Comparison of ENCODE assay signal across 18 cellular contexts in genomic region chr6:4585682-4586468, GRCh38.
A peak's percentile ranks its signal among the peaks of the same experiment; 100 is the strongest.
DNase-seq lines count a peak whose midpoint lies in the region; TF ChIP-seq lines count a peak whose summit lies in the region.
"Had no signal": no experiment of that assay in that cellular context is flagged by ENCODE, and none has a peak within 500 bp of the region (broad histone marks: within the 10 kb centered on the region; RNA-seq: fewer than 3 reads in every experiment).

No MANE protein-coding gene starts in this region.

- no peaks in the 10 kb centered on the region for H3K27me3 Mint-ChIP-seq in mesothelial cell of epicardium (ENCODE audit: low read depth)
- H3K27me3 Mint-ChIP-seq: CD4-positive, alpha-beta T cell had no signal

- TF ChIP-seq EP300 in Ishikawa (IDR thresholded peaks at IDR 0.05; ENCODE audit: borderline replicate concordance): peak; percentile 43; the same call in 1 of the 2 replicates

- intact Hi-C loops in esophagus squamous epithelium (cut with DNase I): no loop called here

- no peak overlapping the region for H3K4me3 Mint-ChIP-seq in mesothelial cell of epicardium
- H3K4me3 Mint-ChIP-seq: B cell; CD4-positive, alpha-beta T cell had no signal

- H3K4me1 ChIP-seq in esophagus squamous epithelium: peaks cover 0 to 30% (median 5%) of the 10 kb centered on the region in 3 donors
- no peaks in the 10 kb centered on the region for H3K4me1 ChIP-seq in SJCRH30

- H3K9me3 Mint-ChIP-seq in mesothelial cell of epicardium: peaks cover 6% of the 10 kb centered on the region
- H3K9me3 Mint-ChIP-seq: CD4-positive, alpha-beta T cell had no signal

- H3K27me3 ChIP-seq in esophagus squamous epithelium (no peaks in the 10 kb centered on the region), SJCRH30 (no peaks in the 10 kb centered on the region)
- H3K27me3 ChIP-seq: MG63 had no signal

- peak overlapping the region; percentile 60 for H3K27ac Mint-ChIP-seq in mesothelial cell of epicardium
- H3K27ac Mint-ChIP-seq: B cell; CD4-positive, alpha-beta T cell had no signal

- H3K36me3 ChIP-seq in esophagus squamous epithelium (no peaks in the 10 kb centered on the region), SJCRH30 (no peaks in the 10 kb centered on the region)
- H3K36me3 ChIP-seq: MG63 had no signal

- peaks cover 24% of the 10 kb centered on the region for H3K4me1 Mint-ChIP-seq in mesothelial cell of epicardium
- H3K4me1 Mint-ChIP-seq: B cell had no signal

- 56 to 78% methylated on average over 5 of the region's 5 CpGs for WGBS in esophagus squamous epithelium, 2 donors

- H3K36me3 Mint-ChIP-seq in mesothelial cell of epicardium: no peaks in the 10 kb centered on the region

- DNase-seq in esophagus squamous epithelium (lab: John Stamatoyannopoulos, UW) (no peak), mesothelial cell of epicardium (ENCODE audit: low spot score in 2 of 2, unreplicated experiment in 2 of 2) (no peak), superior temporal gyrus (ENCODE audit: extremely low spot score) (peak; percentile 56), NOMO-1 treated with DMSO at 0.1 percent for 48 hours (lab: John Stamatoyannopoulos, UW; ENCODE audit: unreplicated experiment) (no peak), SJCRH30 (no peak)
- no peak for DNase-seq in activated T-cell treated with anti-CD3 and anti-CD28 coated beads, Interleukin-2, amount 50 U/mL, for 1 hour
- DNase-seq: CD4-positive, alpha-beta T cell; DND-41; GF-D8; KG1; MG63; NCI-H1105; NCI-H1930; NCI-H2171; NCI-H82; SIG-M5 had no signal

- TF ChIP-seq CTCF in esophagus squamous epithelium (IDR thresholded peaks at IDR 0.05) (no peak), mesothelial cell of epicardium (IDR thresholded peaks at IDR 0.05; ENCODE audit: unreplicated experiment) (no peak)

- H3K4me3 ChIP-seq in esophagus squamous epithelium (no peak overlapping the region), SJCRH30 (no peak overlapping the region)
- H3K4me3 ChIP-seq: MG63 had no signal

- H3K27ac ChIP-seq in esophagus squamous epithelium (peak overlapping the region in 3 of 4 donors; percentile 37 to 73 (median 70)), SJCRH30 (no peak overlapping the region; the same call in 1 of the 2 replicates)

- no peak for TF ChIP-seq RAD21 in Ishikawa (IDR thresholded peaks at IDR 0.05; ENCODE audit: low read depth)

- H3K9me3 ChIP-seq in esophagus squamous epithelium: no peaks in the 10 kb centered on the region
- no peaks in the 10 kb centered on the region for H3K9me3 ChIP-seq in SJCRH30 (replicated peaks)

- TF ChIP-seq POLR2A in esophagus squamous epithelium (IDR thresholded peaks at IDR 0.05): no peak

TF ChIP-seq in Ishikawa, 13 proteins besides CTCF, POLR2A, EP300 and RAD21:
- peak; percentile 52 for TF ChIP-seq TEAD4 (IDR thresholded peaks at IDR 0.05)
- TF ChIP-seq CREB1 (IDR thresholded peaks at IDR 0.05; ENCODE audit: low read depth): no peak
- TF ChIP-seq, protein P1, sequence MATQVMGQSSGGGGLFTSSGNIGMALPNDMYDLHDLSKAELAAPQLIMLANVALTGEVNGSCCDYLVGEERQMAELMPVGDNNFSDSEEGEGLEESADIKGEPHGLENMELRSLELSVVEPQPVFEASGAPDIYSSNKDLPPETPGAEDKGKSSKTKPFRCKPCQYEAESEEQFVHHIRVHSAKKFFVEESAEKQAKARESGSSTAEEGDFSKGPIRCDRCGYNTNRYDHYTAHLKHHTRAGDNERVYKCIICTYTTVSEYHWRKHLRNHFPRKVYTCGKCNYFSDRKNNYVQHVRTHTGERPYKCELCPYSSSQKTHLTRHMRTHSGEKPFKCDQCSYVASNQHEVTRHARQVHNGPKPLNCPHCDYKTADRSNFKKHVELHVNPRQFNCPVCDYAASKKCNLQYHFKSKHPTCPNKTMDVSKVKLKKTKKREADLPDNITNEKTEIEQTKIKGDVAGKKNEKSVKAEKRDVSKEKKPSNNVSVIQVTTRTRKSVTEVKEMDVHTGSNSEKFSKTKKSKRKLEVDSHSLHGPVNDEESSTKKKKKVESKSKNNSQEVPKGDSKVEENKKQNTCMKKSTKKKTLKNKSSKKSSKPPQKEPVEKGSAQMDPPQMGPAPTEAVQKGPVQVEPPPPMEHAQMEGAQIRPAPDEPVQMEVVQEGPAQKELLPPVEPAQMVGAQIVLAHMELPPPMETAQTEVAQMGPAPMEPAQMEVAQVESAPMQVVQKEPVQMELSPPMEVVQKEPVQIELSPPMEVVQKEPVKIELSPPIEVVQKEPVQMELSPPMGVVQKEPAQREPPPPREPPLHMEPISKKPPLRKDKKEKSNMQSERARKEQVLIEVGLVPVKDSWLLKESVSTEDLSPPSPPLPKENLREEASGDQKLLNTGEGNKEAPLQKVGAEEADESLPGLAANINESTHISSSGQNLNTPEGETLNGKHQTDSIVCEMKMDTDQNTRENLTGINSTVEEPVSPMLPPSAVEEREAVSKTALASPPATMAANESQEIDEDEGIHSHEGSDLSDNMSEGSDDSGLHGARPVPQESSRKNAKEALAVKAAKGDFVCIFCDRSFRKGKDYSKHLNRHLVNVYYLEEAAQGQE (IDR thresholded peaks at IDR 0.05; ENCODE audit: low read depth): no peak
- peak; percentile 18; the same call in 1 of the 2 replicates for TF ChIP-seq NFIC (IDR thresholded peaks at IDR 0.05)
- TF ChIP-seq TAF1 (IDR thresholded peaks at IDR 0.05; ENCODE audit: low read depth): no peak
- peak; percentile 10; the same call in 1 of the 2 replicates for TF ChIP-seq MAX (IDR thresholded peaks at IDR 0.05)
- no peak for TF ChIP-seq FOXM1 (IDR thresholded peaks at IDR 0.05; ENCODE audit: borderline replicate concordance, low read depth)
- no peak for TF ChIP-seq TCF12 (IDR thresholded peaks at IDR 0.05; ENCODE audit: low read depth)
- no peak for TF ChIP-seq EGR1 (IDR thresholded peaks at IDR 0.05)
- TF ChIP-seq YY1 (IDR thresholded peaks at IDR 0.05; ENCODE audit: low read depth): no peak
- TF ChIP-seq CEBPB (IDR thresholded peaks at IDR 0.05): no peak
- no peak for TF ChIP-seq ZBTB7A (IDR thresholded peaks at IDR 0.05; ENCODE audit: low read depth)
- TF ChIP-seq, protein P2, sequence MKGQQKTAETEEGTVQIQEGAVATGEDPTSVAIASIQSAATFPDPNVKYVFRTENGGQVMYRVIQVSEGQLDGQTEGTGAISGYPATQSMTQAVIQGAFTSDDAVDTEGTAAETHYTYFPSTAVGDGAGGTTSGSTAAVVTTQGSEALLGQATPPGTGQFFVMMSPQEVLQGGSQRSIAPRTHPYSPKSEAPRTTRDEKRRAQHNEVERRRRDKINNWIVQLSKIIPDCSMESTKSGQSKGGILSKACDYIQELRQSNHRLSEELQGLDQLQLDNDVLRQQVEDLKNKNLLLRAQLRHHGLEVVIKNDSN (IDR thresholded peaks at IDR 0.05): no peak
